33 cellular contexts compared by ENCODE assay signal in genomic region chr12:48894271-48894670, GRCh38.
"Had no signal": no experiment of that assay in that cellular context is flagged by ENCODE, and none has a peak within 500 bp of the region (broad histone marks: within the 10 kb centered on the region; RNA-seq: fewer than 3 reads in every experiment).

No MANE protein-coding gene starts in this region.

- H3K36me3 ChIP-seq: adrenal gland, esophagus muscularis mucosa, gastrocnemius medialis, heart left ventricle, WERI-Rb-1 had no signal

- H3K27ac ChIP-seq: adrenal gland, body of pancreas, esophagus muscularis mucosa, foreskin keratinocyte, gastrocnemius medialis, heart left ventricle, WERI-Rb-1 had no signal

- H3K4me3 ChIP-seq: adrenal gland, body of pancreas, esophagus muscularis mucosa, gastrocnemius medialis, heart left ventricle had no signal

- DNase-seq: activated B cell treated with CpG ODN at 0.5 μM for 24 hours; activated CD4-positive, alpha-beta T cell treated with anti-CD3 and anti-CD28 coated beads for 48 hours; activated CD4-positive, alpha-beta T cell treated with anti-CD3 and anti-CD28 coated beads, Interleukin-2, amount 50 U/mL, for 1 hour; activated CD4-positive, alpha-beta T cell treated with anti-CD3 and anti-CD28 coated beads, Interleukin-2, amount 50 U/mL, for 48 hours; activated CD8-positive, alpha-beta memory T cell treated with anti-CD3 and anti-CD28 coated beads for 24 hours; activated CD8-positive, alpha-beta T cell treated with anti-CD3 and anti-CD28 coated beads for 36 hours; activated effector memory CD4-positive, alpha-beta T cell treated with Interleukin-2 at 50 U/mL for 16 hours; activated gamma-delta T cell treated with Interleukin-2 at 50 U/mL for 16 hours; activated naive CD4-positive, alpha-beta T cell treated with anti-CD3 and anti-CD28 coated beads, Interleukin-2, amount 50 U/mL, for 16 hours; activated naive CD4-positive, alpha-beta T cell treated with Interleukin-2 at 50 U/mL for 16 hours; activated T-cell treated with anti-CD3 and anti-CD28 coated beads, Interleukin-2, amount 50 U/mL, for 4 hours; adrenal gland; amygdala; aorta; body of pancreas; caudate nucleus; cortex of kidney; dermis blood vessel endothelial cell; effector CD4-positive, alpha-beta T cell; effector memory CD8-positive, alpha-beta T cell; erythroblast; foreskin keratinocyte; gastrocnemius medialis; glutamatergic neuron; heart left ventricle; T1000; WERI-Rb-1 had no signal

- H3K4me1 Mint-ChIP-seq: activated B cell treated with CpG ODN at 0.5 μM for 24 hours; activated T-helper 17 cell treated with anti-CD3 and anti-CD28 coated beads, Interleukin-2, amount 50 U/mL, for 72 hours had no signal

- H3K27me3 ChIP-seq: body of pancreas had no signal

- H3K9me3 ChIP-seq: adrenal gland, body of pancreas, esophagus muscularis mucosa, gastrocnemius medialis, heart left ventricle had no signal

- H3K4me1 ChIP-seq: gastrocnemius medialis had no signal

- H3K4me3 Mint-ChIP-seq: activated B cell treated with CpG ODN at 0.5 μM for 24 hours; activated CD8-positive, alpha-beta T cell treated with anti-CD3 and anti-CD28 coated beads for 36 hours; activated naive CD8-positive, alpha-beta T cell; activated T-cell treated with anti-CD3 and anti-CD28 coated beads, Interleukin-2, amount 50 U/mL, for 4 hours; activated T-helper 17 cell treated with anti-CD3 and anti-CD28 coated beads, Interleukin-2, amount 50 U/mL, for 72 hours; effector memory CD8-positive, alpha-beta T cell; T-helper 1 cell treated with Interleukin-12 subunit alpha and Interleukin-12 subunit beta and Interleukin-4 antibody, amounts not matched to agents 30 μg/mL and 1 μg/mL, for 36 hours; T-helper 2 cell treated with Interferon-gamma antibody and Interleukin-4, amounts not matched to agents 5 μg/mL and 100 μg/mL, for 36 hours had no signal

- H3K27ac Mint-ChIP-seq: activated B cell treated with CpG ODN at 0.5 μM for 24 hours; activated CD8-positive, alpha-beta T cell treated with anti-CD3 and anti-CD28 coated beads for 36 hours; activated naive CD8-positive, alpha-beta T cell; activated T-helper 17 cell treated with anti-CD3 and anti-CD28 coated beads, Interleukin-2, amount 50 U/mL, for 72 hours; effector memory CD8-positive, alpha-beta T cell; T-helper 1 cell treated with Interleukin-12 subunit alpha and Interleukin-12 subunit beta and Interleukin-4 antibody, amounts not matched to agents 30 μg/mL and 1 μg/mL, for 36 hours; T-helper 2 cell treated with Interferon-gamma antibody and Interleukin-4, amounts not matched to agents 5 μg/mL and 100 μg/mL, for 36 hours had no signal

- ATAC-seq: activated CD4-positive, CD25-positive, alpha-beta regulatory T cell treated with anti-CD3 and anti-CD28 coated beads, Interleukin-2, amount 50 U/mL, for 24 hours; activated CD8-positive, alpha-beta T cell treated with anti-CD3 and anti-CD28 coated beads for 36 hours; activated T-cell treated with anti-CD3 and anti-CD28 coated beads, Interleukin-2, amount 50 U/mL, for 4 hours; activated T-helper 17 cell treated with anti-CD3 and anti-CD28 coated beads, Interleukin-2, amount 50 U/mL, for 72 hours; body of pancreas; effector memory CD8-positive, alpha-beta T cell; foreskin keratinocyte; gastrocnemius medialis; heart left ventricle had no signal

- H3K36me3 Mint-ChIP-seq: activated naive CD8-positive, alpha-beta T cell had no signal
